Comparison of ENCODE assay signal across 22 cellular contexts in the genomic region with DNA sequence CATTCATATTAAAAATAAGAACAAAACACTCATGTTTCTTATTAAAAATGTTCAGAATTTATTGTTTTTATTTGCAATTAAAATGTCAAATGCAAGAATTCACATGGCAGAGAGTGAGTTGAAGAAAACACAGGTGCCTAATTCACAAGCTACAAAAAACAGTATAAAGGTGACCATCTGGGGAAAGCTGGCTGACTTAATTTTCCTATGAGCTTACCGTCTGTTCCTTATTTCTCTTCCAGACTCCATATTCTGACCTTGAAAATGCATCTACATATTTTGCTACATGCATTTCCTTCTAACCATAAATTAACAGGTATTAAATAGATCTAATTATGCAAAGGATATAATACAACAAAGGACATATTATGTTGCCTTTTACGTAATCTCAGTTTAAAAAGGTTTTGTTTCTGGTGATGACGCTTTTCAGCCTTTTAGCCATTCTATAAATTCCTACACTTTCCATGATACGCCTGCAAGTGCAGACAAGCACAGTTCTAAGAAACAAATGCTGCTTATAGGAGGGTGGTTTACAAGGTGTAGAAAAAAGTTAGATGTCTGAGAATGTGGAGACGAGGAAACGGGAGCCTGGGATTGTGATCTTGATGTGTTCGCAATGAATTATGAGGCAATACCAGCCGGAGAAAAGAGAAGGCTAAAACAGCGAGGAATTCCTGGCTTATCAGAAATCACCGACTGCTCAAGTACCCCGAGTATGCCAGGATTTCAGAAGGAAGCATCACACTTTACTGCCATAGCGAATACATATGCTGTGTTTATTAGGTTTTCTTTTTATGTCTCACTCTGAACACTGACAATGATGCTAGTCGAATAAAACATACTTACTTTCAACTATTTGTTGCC. TPM values are rescaled to one million over a fixed set of nuclear protein-coding genes. Genes with fewer than 3 reads are reported as not detected.
A peak's percentile ranks its signal among the peaks of the same experiment; 100 is the strongest.
DNase-seq lines count a peak whose midpoint lies in the region; ATAC-seq and TF ChIP-seq lines count a peak whose summit lies in the region.
"Had no signal": no experiment of that assay in that cellular context is flagged by ENCODE, and none has a peak within 500 bp of the region (broad histone marks: within the 10 kb centered on the region; RNA-seq: fewer than 3 reads in every experiment).

No MANE protein-coding gene starts in this region.

- DNase-seq in left ventricle myocardium inferior (no peak), Right ventricle myocardium inferior (ENCODE audit: missing footprints) (no peak), cerebellar cortex (ENCODE audit: low spot score) (peak; percentile 92), lung (ENCODE audit: low spot score) (peak; percentile 31), upper lobe of right lung (no peak)
- DNase-seq in effector CD8-positive, alpha-beta T cell (lab: John Stamatoyannopoulos, UW): no peak
- DNase-seq: activated CD4-positive, alpha-beta memory T cell treated with anti-CD3 and anti-CD28 coated beads for 36 hours; activated CD4-positive, CD25-positive, alpha-beta regulatory T cell treated with anti-CD3 and anti-CD28 coated beads, Interleukin-2, amount 50 U/mL, for 72 hours; activated CD8-positive, alpha-beta memory T cell treated with anti-CD3 and anti-CD28 coated beads, Interleukin-2, amount 50 U/mL, for 4 hours; aorta; CD8-positive, alpha-beta T cell; NCI-H1092 treated with DMSO at 0.1 percent for 48 hours; NCI-H187 treated with DMSO at 0.1 percent for 48 hours; NCI-H69; psoas muscle; stimulated activated naive CD8-positive, alpha-beta T cell treated with anti-CD3 and anti-CD28 coated beads, Interleukin-15, amount 100 ng/mL, for 72 hours; thyroid gland had no signal

- 60 to 74% methylated on average over 13 of the region's 13 CpGs for WGBS in lung, 2 donors

- ATAC-seq in Right ventricle myocardium inferior (no peak), lung (ENCODE audit: insufficient read depth, low FRiP score) (no peak), upper lobe of right lung (peak; percentile 74), HG03457 (IDR thresholded peaks at IDR 0.05; ENCODE audit: unreplicated experiment) (no peak), GM18909 (IDR thresholded peaks at IDR 0.05; ENCODE audit: poor library complexity, unreplicated experiment) (no peak)
- ATAC-seq: activated naive CD4-positive, alpha-beta T cell treated with anti-CD3 and anti-CD28 coated beads, Interleukin-2, amount 50 U/mL, for 72 hours; CD8-positive, alpha-beta T cell; psoas muscle; stimulated activated naive CD8-positive, alpha-beta T cell treated with anti-CD3 and anti-CD28 coated beads, Interleukin-15, amount 100 ng/mL, for 72 hours had no signal

- H3K4me3 ChIP-seq in left ventricle myocardium inferior: peak overlapping the region; percentile 39
- no peak overlapping the region for H3K4me3 ChIP-seq in lung
- no peak overlapping the region for H3K4me3 ChIP-seq in upper lobe of right lung
- H3K4me3 ChIP-seq: psoas muscle, SJSA1, thyroid gland had no signal

- peaks cover 4% of the 10 kb centered on the region for H3K4me1 ChIP-seq in left ventricle myocardium inferior
- H3K4me1 ChIP-seq in lung (ENCODE audit: control insufficient read depth in 2 of 2, insufficient read depth in 2 of 2, low read length in 2 of 2): peaks cover 0 to 3% of the 10 kb centered on the region in 2 donors
- H3K4me1 ChIP-seq in upper lobe of right lung: no peaks in the 10 kb centered on the region
- H3K4me1 ChIP-seq: psoas muscle, SJSA1, thyroid gland had no signal

- H3K27me3 ChIP-seq in left ventricle myocardium inferior (ENCODE audit: low read depth) (no peaks in the 10 kb centered on the region), lung (ENCODE audit: control insufficient read depth, insufficient read depth) (no peaks in the 10 kb centered on the region), upper lobe of right lung (no peaks in the 10 kb centered on the region)
- H3K27me3 ChIP-seq: SJSA1, thyroid gland had no signal

- H3K27ac ChIP-seq in left ventricle myocardium inferior (replicated peaks) (no peak overlapping the region), lung (ENCODE audit: low read depth in 1 of 2, low read length in 1 of 2) (no peak overlapping the region), upper lobe of right lung (no peak overlapping the region)
- H3K27ac ChIP-seq: psoas muscle, SJSA1, thyroid gland had no signal

- H3K36me3 ChIP-seq in left ventricle myocardium inferior (no peaks in the 10 kb centered on the region), lung (ENCODE audit: control insufficient read depth in 2 of 2, insufficient read depth in 2 of 2, low read length in 2 of 2) (no peaks in the 10 kb centered on the region), upper lobe of right lung (no peaks in the 10 kb centered on the region)
- H3K36me3 ChIP-seq: SJSA1, thyroid gland had no signal

- intact Hi-C loops in left ventricle myocardium inferior (cut with micrococcal nuclease) (no loop called here), Right ventricle myocardium inferior (cut with DNase I) (no loop called here), upper lobe of right lung (cut with DNase I) (no loop called here)

- no peak for TF ChIP-seq CTCF in left ventricle myocardium inferior (IDR thresholded peaks at IDR 0.05; ENCODE audit: borderline replicate concordance)
- no peak for TF ChIP-seq CTCF in lung (IDR thresholded peaks at IDR 0.05; ENCODE audit: control extremely low read depth, extremely low read depth)
- TF ChIP-seq CTCF in upper lobe of right lung (IDR thresholded peaks at IDR 0.05): no peak

- H3K9me3 ChIP-seq in left ventricle myocardium inferior (replicated peaks): no peaks in the 10 kb centered on the region
- no peaks in the 10 kb centered on the region for H3K9me3 ChIP-seq in lung (ENCODE audit: control insufficient read depth in 2 of 2, insufficient read depth in 1 of 2, low read length in 1 of 2)
- no peaks in the 10 kb centered on the region for H3K9me3 ChIP-seq in upper lobe of right lung
- H3K9me3 ChIP-seq: psoas muscle, SJSA1, thyroid gland had no signal

RNA-seq across cellular contexts. Expression of gene LIN7A, which starts 24.6 kb away (rescaled TPM):
- total RNA-seq in left ventricle myocardium inferior (11.9 TPM), Right ventricle myocardium inferior (13.7 TPM), lung (10 to 100 TPM in 1 of 2 donors, 1 to 10 TPM in 1; 7.0 to 21.7 TPM), upper lobe of right lung (18.9 TPM)
- 1 to 10 TPM; 4.0 to 6.1 TPM for polyA plus RNA-seq in lung
- total RNA-seq: activated CD4-positive, alpha-beta memory T cell treated with anti-CD3 and anti-CD28 coated beads for 36 hours; activated naive CD4-positive, alpha-beta T cell treated with anti-CD3 and anti-CD28 coated beads, Interleukin-2, amount 50 U/mL, for 72 hours; CD8-positive, alpha-beta T cell had no signal
- polyA plus RNA-seq: IgD-negative memory B cell had no signal

Comparison
In these comparisons a context has a peak if more than half of its experiments do, and no peak if none do; other contexts are left out.
1. DNase-seq: peak in cerebellar cortex (single experiment) and lung (single experiment); none in left ventricle myocardium inferior (single experiment), Right ventricle myocardium inferior (single experiment), upper lobe of right lung (single experiment) and effector CD8-positive, alpha-beta T cell (single experiment).